8 cellular contexts compared by ENCODE assay signal in genomic region chr7:135662373-135663114, GRCh38. TPM values are rescaled to one million over a fixed set of nuclear protein-coding genes. Genes with fewer than 3 reads are reported as not detected.
A peak's percentile ranks its signal among the peaks of the same experiment; 100 is the strongest.
DNase-seq lines count a peak whose midpoint lies in the region; ATAC-seq, FAIRE-seq and TF ChIP-seq lines count a peak whose summit lies in the region.

TSS of gene STMP1 (plus strand) at chr7:135662514.

- peak within 1 kb of the TSS; percentile 96 for H3K27ac Mint-ChIP-seq in endodermal cell

- peak; percentile 50 for TF ChIP-seq CTCF in D721Med (IDR thresholded peaks at IDR 0.05; ENCODE audit: insufficient read depth, missing control alignments)
- peak; percentile 81 for TF ChIP-seq CTCF in endodermal cell (conservative IDR thresholded peaks at IDR 0.05)

- no peaks in the 10 kb centered on the region for H3K27me3 ChIP-seq in HUES6 (ENCODE audit: control insufficient read depth, insufficient read depth, low read length)
- H3K27me3 ChIP-seq in NT2/D1 (ENCODE audit: insufficient read depth, insufficient read length), result no peaks in the 10 kb centered on the region
- H3K27me3 ChIP-seq in endodermal cell (ENCODE audit: control insufficient read depth, insufficient read depth, low read length, poor library complexity, severe bottlenecking), result no peaks in the 10 kb centered on the region

- H3K36me3 Mint-ChIP-seq in endodermal cell (ENCODE audit: low read depth), result peaks cover 3% of the 10 kb centered on the region

- WGBS in endodermal cell (ENCODE audit: insufficient coverage in 1 of 2, insufficient read length in 1 of 2), 2 experiments, result 0% methylated on average over 18 to 60 of the region's 60 CpGs
- WGBS in mesodermal cell (ENCODE audit: insufficient coverage in 2 of 2), 2 experiments, result 0% methylated on average over 22 to 39 of the region's 60 CpGs

- peak within 1 kb of the TSS; percentile 91 for H3K4me3 Mint-ChIP-seq in endodermal cell

- peaks cover 6% of the 10 kb centered on the region for H3K4me1 ChIP-seq in HUES6 (ENCODE audit: control insufficient read depth, insufficient read depth, low read length)
- no peaks in the 10 kb centered on the region for H3K4me1 ChIP-seq in NT2/D1 (ENCODE audit: insufficient read depth, insufficient read length)
- H3K4me1 ChIP-seq in endodermal cell (ENCODE audit: control insufficient read depth, insufficient read depth, low read length), result peaks cover 5% of the 10 kb centered on the region
- H3K4me1 ChIP-seq in mesodermal cell (ENCODE audit: control insufficient read depth, insufficient read depth, low read length, poor library complexity, severe bottlenecking), result peaks cover 4% of the 10 kb centered on the region

- peaks cover 38% of the 10 kb centered on the region for H3K4me1 Mint-ChIP-seq in endodermal cell

- H3K4me3 ChIP-seq in HUES6 (ENCODE audit: low read depth, low read length) (peak within 1 kb of the TSS; percentile 98), NT2/D1 (ENCODE audit: insufficient read length, low read depth) (peak within 1 kb of the TSS; percentile 89), endodermal cell (ENCODE audit: low read length) (peak within 1 kb of the TSS; percentile 90), mesodermal cell (ENCODE audit: extremely low read depth, insufficient read depth, low read length, poor library complexity, severe bottlenecking) (peak within 1 kb of the TSS; percentile 99)

- no peaks in the 10 kb centered on the region for H3K9me3 Mint-ChIP-seq in endodermal cell

- H3K27ac ChIP-seq in HUES6 (ENCODE audit: low read depth, low read length), result peak within 1 kb of the TSS; percentile 87
- peak within 1 kb of the TSS; percentile 74 for H3K27ac ChIP-seq in endodermal cell (ENCODE audit: low read depth, low read length)
- H3K27ac ChIP-seq in mesodermal cell (ENCODE audit: low read depth, low read length, severe bottlenecking), result peak within 1 kb of the TSS; percentile 84

- peak; percentile 82 for DNase-seq in D721Med (ENCODE audit: insufficient read length, low spot score)
- DNase-seq in NT2/D1 (ENCODE audit: low read depth, low spot score), result peak; percentile 97
- peak; percentile 87 for DNase-seq in activated CD8-positive, alpha-beta memory T cell treated with anti-CD3 and anti-CD28 coated beads, Interleukin-2, amount 50 U/mL, for 24 hours (ENCODE audit: extremely low read depth)
- DNase-seq in endodermal cell, result peak; percentile 99
- DNase-seq in stimulated activated CD8-positive, alpha-beta memory T cell treated with anti-CD3 and anti-CD28 coated beads, Interleukin-15, amount 100 ng/mL, for 24 hours (ENCODE audit: low read depth), result peak; percentile 98

- peak within 1 kb of the TSS; percentile 96 for H3K9ac ChIP-seq in HUES6 (ENCODE audit: low read length)
- peak within 1 kb of the TSS; percentile 96 for H3K9ac ChIP-seq in NT2/D1 (ENCODE audit: insufficient read length, low read depth)
- H3K9ac ChIP-seq in endodermal cell (ENCODE audit: extremely low read depth, low read length, poor library complexity, severe bottlenecking), result peak within 1 kb of the TSS; percentile 66

- no peaks in the 10 kb centered on the region for H3K9me3 ChIP-seq in HUES6 (ENCODE audit: control insufficient read depth, insufficient read depth, low read depth, low read length)
- no peaks in the 10 kb centered on the region for H3K9me3 ChIP-seq in NT2/D1 (ENCODE audit: insufficient read depth, low read length)
- H3K9me3 ChIP-seq in endodermal cell (ENCODE audit: control insufficient read depth, low read length), result no peaks in the 10 kb centered on the region
- no peaks in the 10 kb centered on the region for H3K9me3 ChIP-seq in mesodermal cell (ENCODE audit: control insufficient read depth, low read length)

- no peaks in the 10 kb centered on the region for H3K27me3 Mint-ChIP-seq in endodermal cell (ENCODE audit: insufficient read depth)

- H3K36me3 ChIP-seq in HUES6 (ENCODE audit: control insufficient read depth, insufficient read depth, low read length) (no peaks in the 10 kb centered on the region), NT2/D1 (ENCODE audit: insufficient read depth, insufficient read length, low read length) (peaks cover 3% of the 10 kb centered on the region), endodermal cell (ENCODE audit: control insufficient read depth, insufficient read depth, low read length) (no peaks in the 10 kb centered on the region), mesodermal cell (ENCODE audit: control insufficient read depth, insufficient read depth, low read length) (peaks cover 9% of the 10 kb centered on the region)

- no peak for FAIRE-seq in D721Med (lab: Jason Lieb, UNC)

- peak; percentile 96 for ATAC-seq in GM21423 (IDR thresholded peaks at IDR 0.05; ENCODE audit: unreplicated experiment)

RNA-seq across cellular contexts. Expression of gene STMP1, which starts in this region (rescaled TPM):
- 10 to 100 TPM; 33.1 to 38.2 TPM for total RNA-seq in endodermal cell
- 64.2 TPM for polyA plus RNA-seq in endodermal cell (2013, experiment 1 of 2)
- 63.6 TPM for polyA plus RNA-seq in endodermal cell (2013, experiment 2 of 2)
- polyA plus RNA-seq in mesodermal cell (2013, experiment 1 of 2), result 52.6 TPM
- 58.0 TPM for polyA plus RNA-seq in mesodermal cell (2013, experiment 2 of 2)

Comparison
In these comparisons a context has a peak if more than half of its experiments do, and no peak if none do; other contexts are left out.
1. Peak in every context shown above with its lines: DNase-seq, ATAC-seq, H3K4me3 ChIP-seq and H3K27ac ChIP-seq.